In genomic region chr17:36645358-36645757, GRCh38 we compare ENCODE assay signal across 2 cellular contexts.
A peak's percentile ranks its signal among the peaks of the same experiment; 100 is the strongest.
TF ChIP-seq lines count a peak whose summit lies in the region.

No MANE protein-coding gene starts in this region.

TF ChIP-seq in HEK293, 187 proteins besides CTCF, POLR2A, EP300 and RAD21 (continued from another document and continues in another):
- TF ChIP-seq TSHZ1 (tag by site-specific recombination; IDR thresholded peaks at IDR 0.05; ENCODE audit: borderline replicate concordance) (no peak), ZNF621 (tag by site-specific recombination; IDR thresholded peaks at IDR 0.05) (no peak), SCRT1 (tag by site-specific recombination; IDR thresholded peaks at IDR 0.05; ENCODE audit: borderline replicate concordance) (no peak), ZNF398 (tag by site-specific recombination; IDR thresholded peaks at IDR 0.05) (peak; percentile 61), ZSCAN18 (tag by site-specific recombination; IDR thresholded peaks at IDR 0.05) (no peak), ZNF202 (tag by site-specific recombination; IDR thresholded peaks at IDR 0.05; ENCODE audit: borderline replicate concordance) (no peak), ZNF777 (tag by site-specific recombination; IDR thresholded peaks at IDR 0.05; ENCODE audit: borderline replicate concordance) (no peak), ZIC2 (tag by site-specific recombination; IDR thresholded peaks at IDR 0.05) (no peak), ZNF549 (tag by site-specific recombination; IDR thresholded peaks at IDR 0.05) (no peak), EGR2 (tag by site-specific recombination; IDR thresholded peaks at IDR 0.05; ENCODE audit: low read depth) (peak; percentile 50; the same call in 1 of the 2 replicates), ZBTB49 (tag by site-specific recombination; IDR thresholded peaks at IDR 0.05; ENCODE audit: low read depth) (no peak), ZFHX2 (tag by site-specific recombination; conservative IDR thresholded peaks at IDR 0.05) (peak; percentile 35; the same call in 1 of the 2 replicates), SP7 (tag by site-specific recombination; IDR thresholded peaks at IDR 0.05) (no peak), ZNF623 (tag by site-specific recombination; IDR thresholded peaks at IDR 0.05) (no peak), ZNF341 (tag by site-specific recombination; IDR thresholded peaks at IDR 0.05; ENCODE audit: low read depth) (no peak), ZNF776 (tag by site-specific recombination; IDR thresholded peaks at IDR 0.05; ENCODE audit: borderline replicate concordance) (no peak), ZNF146 (tag by site-specific recombination; IDR thresholded peaks at IDR 0.05) (no peak), ZNF571 (tag by site-specific recombination; IDR thresholded peaks at IDR 0.05) (no peak), ZNF426 (tag by site-specific recombination; IDR thresholded peaks at IDR 0.05) (no peak)

TF ChIP-seq in K562, 482 proteins besides CTCF, POLR2A, EP300 and RAD21 (continued from another document):
- no peak for TF ChIP-seq PHF8 (IDR thresholded peaks at IDR 0.05; ENCODE audit: borderline replicate concordance, low read length)
- TF ChIP-seq, protein P1, sequence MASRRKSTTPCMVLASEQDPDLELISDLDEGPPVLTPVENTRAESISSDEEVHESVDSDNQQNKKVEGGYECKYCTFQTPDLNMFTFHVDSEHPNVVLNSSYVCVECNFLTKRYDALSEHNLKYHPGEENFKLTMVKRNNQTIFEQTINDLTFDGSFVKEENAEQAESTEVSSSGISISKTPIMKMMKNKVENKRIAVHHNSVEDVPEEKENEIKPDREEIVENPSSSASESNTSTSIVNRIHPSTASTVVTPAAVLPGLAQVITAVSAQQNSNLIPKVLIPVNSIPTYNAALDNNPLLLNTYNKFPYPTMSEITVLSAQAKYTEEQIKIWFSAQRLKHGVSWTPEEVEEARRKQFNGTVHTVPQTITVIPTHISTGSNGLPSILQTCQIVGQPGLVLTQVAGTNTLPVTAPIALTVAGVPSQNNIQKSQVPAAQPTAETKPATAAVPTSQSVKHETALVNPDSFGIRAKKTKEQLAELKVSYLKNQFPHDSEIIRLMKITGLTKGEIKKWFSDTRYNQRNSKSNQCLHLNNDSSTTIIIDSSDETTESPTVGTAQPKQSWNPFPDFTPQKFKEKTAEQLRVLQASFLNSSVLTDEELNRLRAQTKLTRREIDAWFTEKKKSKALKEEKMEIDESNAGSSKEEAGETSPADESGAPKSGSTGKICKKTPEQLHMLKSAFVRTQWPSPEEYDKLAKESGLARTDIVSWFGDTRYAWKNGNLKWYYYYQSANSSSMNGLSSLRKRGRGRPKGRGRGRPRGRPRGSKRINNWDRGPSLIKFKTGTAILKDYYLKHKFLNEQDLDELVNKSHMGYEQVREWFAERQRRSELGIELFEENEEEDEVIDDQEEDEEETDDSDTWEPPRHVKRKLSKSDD (conservative IDR thresholded peaks at IDR 0.05; ENCODE audit: low read length), result no peak
- no peak for TF ChIP-seq SREBF1 (IDR thresholded peaks at IDR 0.05; ENCODE audit: borderline replicate concordance, low read depth, low read length)
- TF ChIP-seq ZNF347 (CRISPR knock-in tag; IDR thresholded peaks at IDR 0.05; ENCODE audit: low read depth), result no peak
- no peak for TF ChIP-seq ZNF395 (CRISPR knock-in tag; IDR thresholded peaks at IDR 0.05)
- TF ChIP-seq DDX20 (tag; IDR thresholded peaks at IDR 0.05; ENCODE audit: low read depth), result no peak
- no peak for TF ChIP-seq E2F3 (CRISPR knock-in tag; IDR thresholded peaks at IDR 0.05)
- no peak for TF ChIP-seq NFATC3 (IDR thresholded peaks at IDR 0.05)
- no peak for TF ChIP-seq MITF (IDR thresholded peaks at IDR 0.05)
- TF ChIP-seq WHSC1 (IDR thresholded peaks at IDR 0.05; ENCODE audit: low read length), result no peak
- TF ChIP-seq ZNF263 (CRISPR knock-in tag; IDR thresholded peaks at IDR 0.05; ENCODE audit: borderline replicate concordance), result peak; percentile 68; the same call in 1 of the 2 replicates
